ENCODE assay signal across 1 cellular context in genomic region chr1:9321480-9321849, GRCh38.
TF ChIP-seq lines count a peak whose summit lies in the region.

No MANE protein-coding gene starts in this region.

TF ChIP-seq in SK-N-SH, 30 proteins besides CTCF, POLR2A, EP300 and RAD21 (continued from another document):
- no peak for TF ChIP-seq MAX (IDR thresholded peaks at IDR 0.05; ENCODE audit: low read depth)
- no peak for TF ChIP-seq TCF12 (IDR thresholded peaks at IDR 0.05)
